ENCODE assay signal across 8 cellular contexts in the genomic region with DNA sequence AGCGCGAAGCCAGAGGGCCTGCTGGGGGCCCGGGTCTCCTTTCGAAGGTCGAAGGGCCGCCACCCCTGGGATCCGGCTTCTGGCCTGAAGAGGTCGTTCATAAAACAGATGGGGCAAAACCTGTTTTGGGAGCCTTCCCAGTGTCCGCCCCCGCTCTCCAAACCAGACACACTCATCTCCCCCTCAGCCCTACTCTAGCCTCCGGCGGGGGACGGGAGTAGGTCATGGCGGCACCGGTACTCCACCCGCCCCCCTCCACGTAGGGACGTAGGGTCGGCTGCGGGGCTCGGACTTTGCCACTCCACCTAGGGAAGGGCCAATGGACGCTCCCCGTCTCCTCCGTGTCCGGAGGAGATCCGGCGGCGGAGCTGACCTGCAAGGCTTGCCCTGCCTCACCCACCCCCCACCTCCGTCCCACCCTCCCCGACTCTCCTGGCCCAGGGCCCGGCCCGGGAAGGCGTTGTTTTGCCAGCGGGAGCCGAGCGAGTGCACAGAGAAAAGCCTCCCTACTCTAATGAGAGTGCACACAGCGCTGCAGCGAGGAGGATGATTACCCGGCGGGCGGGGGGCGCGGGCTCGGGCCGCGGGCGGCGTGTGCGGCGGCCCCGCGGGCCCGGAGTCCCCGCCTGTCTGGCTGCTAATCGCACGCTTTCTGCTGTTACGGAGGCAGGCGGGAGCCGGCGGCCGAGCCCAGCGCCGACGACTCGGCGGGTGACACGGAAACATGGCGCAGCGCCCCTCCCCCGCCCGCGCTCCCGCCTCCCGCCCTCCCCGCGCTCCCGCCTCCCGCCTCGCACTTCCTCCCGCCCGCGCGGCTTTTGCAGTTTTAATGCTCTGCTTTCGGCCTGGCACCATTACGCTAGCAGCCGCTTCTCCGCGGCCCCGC. TPM values are rescaled to one million over a fixed set of nuclear protein-coding genes. Genes with fewer than 3 reads are reported as not detected.
A peak's percentile ranks its signal among the peaks of the same experiment; 100 is the strongest.
DNase-seq lines count a peak whose midpoint lies in the region; ATAC-seq and TF ChIP-seq lines count a peak whose summit lies in the region.

No MANE protein-coding gene starts in this region.

- no peaks in the 10 kb centered on the region for H3K9me3 Mint-ChIP-seq in WTC11

- H3K9me3 ChIP-seq in liver (ENCODE audit: control insufficient read depth in 4 of 4, low read length in 3 of 4), result no peaks in the 10 kb centered on the region

- in situ Hi-C loops in GM13977 (cut with MboI; ENCODE audit: low pct_unique_long_range_greater_than_20kb, low sequenced_read_pairs, unreplicated experiment), result no loop called here

- H3K36me3 ChIP-seq in liver (ENCODE audit: control insufficient read depth in 4 of 4, insufficient read depth in 3 of 4, low read depth in 1 of 4, low read length in 3 of 4), result no peaks in the 10 kb centered on the region

- TF ChIP-seq CTCF in GM13977 (IDR thresholded peaks at IDR 0.05; ENCODE audit: extremely low read depth, insufficient read depth, missing control alignments), result no peak
- no peak for TF ChIP-seq CTCF in WTC11 (IDR thresholded peaks at IDR 0.05)
- no peak for TF ChIP-seq CTCF in liver (IDR thresholded peaks at IDR 0.05; ENCODE audit: low read depth, low read length, missing input control)

- H3K27me3 Mint-ChIP-seq in WTC11 (ENCODE audit: low read depth), result peaks cover 40% of the 10 kb centered on the region

- ATAC-seq in WTC11 (no peak), GM21825 (IDR thresholded peaks at IDR 0.05; ENCODE audit: unreplicated experiment) (no peak)

- peak overlapping the region; percentile 84 to 97 for H3K27ac ChIP-seq in liver (ENCODE audit: low read depth in 1 of 2, low read length in 2 of 2)

- no peaks in the 10 kb centered on the region for H3K27me3 ChIP-seq in liver (ENCODE audit: control insufficient read depth in 4 of 4, insufficient read depth in 4 of 4, low read length in 3 of 4)

- peaks cover 22% of the 10 kb centered on the region for H3K4me1 Mint-ChIP-seq in WTC11

- no peak for TF ChIP-seq RAD21 in liver (IDR thresholded peaks at IDR 0.05)

- H3K36me3 Mint-ChIP-seq in WTC11, result no peaks in the 10 kb centered on the region

- H3K27ac Mint-ChIP-seq in WTC11, result no peak overlapping the region; the same call in 1 of the 2 replicates

- DNase-seq in GM13977 (ENCODE audit: low spot score) (peak; percentile 78), NCI-H1417 treated with DMSO at 0.1 percent for 48 hours (lab: John Stamatoyannopoulos, UW) (peak; percentile 61), WTC11 (ENCODE audit: low spot score) (peak; percentile 57), cerebellum (ENCODE audit: low spot score) (peak; percentile 73), amniotic stem cell (lab: John Stamatoyannopoulos, UW) (no peak)
- peak; percentile 55 to 68 for DNase-seq in stimulated activated CD4-positive, alpha-beta T cell treated with anti-CD3 and anti-CD28 coated beads, Interleukin-4, amount 100 ng/mL, for 48 hours (ENCODE audit: low read depth in 2 of 2)

- H3K4me3 ChIP-seq in liver (ENCODE audit: low read depth in 1 of 3, low read length in 3 of 3), result peak overlapping the region; percentile 54 to 69 (median 67)

- peak overlapping the region; percentile 83 for H3K4me3 Mint-ChIP-seq in WTC11

- POLR2A ChIA-PET in WTC11 (lab: Charles Lee), result interaction anchor here (1.0 to 2.6 kb wide), 2 partner anchors 13 to 40 kb away, joined by 4 to 17 read pairs; no protein-coding TSS in a partner anchor

- peak overlapping the region; percentile 64 to 84 for H3K9ac ChIP-seq in liver (ENCODE audit: low read depth in 1 of 2, low read length in 2 of 2)

- WGBS in liver, result under 1% methylated on average over 89 of the region's 89 CpGs

- H3K4me1 ChIP-seq in liver (ENCODE audit: control insufficient read depth in 4 of 4, insufficient read depth in 4 of 4, low read length in 3 of 4), result peaks cover 7 to 42% (median 18%) of the 10 kb centered on the region in 4 donors

- CTCF ChIA-PET in WTC11 (lab: Charles Lee), result interaction anchor here (0.9 to 1.4 kb wide), 3 partner anchors 20 to 35 kb away, joined by 3 read pairs; no protein-coding TSS in a partner anchor

TF ChIP-seq in WTC11, 78 proteins besides CTCF, POLR2A, EP300 and RAD21 (continues in another document):
- TF ChIP-seq, protein P1, sequence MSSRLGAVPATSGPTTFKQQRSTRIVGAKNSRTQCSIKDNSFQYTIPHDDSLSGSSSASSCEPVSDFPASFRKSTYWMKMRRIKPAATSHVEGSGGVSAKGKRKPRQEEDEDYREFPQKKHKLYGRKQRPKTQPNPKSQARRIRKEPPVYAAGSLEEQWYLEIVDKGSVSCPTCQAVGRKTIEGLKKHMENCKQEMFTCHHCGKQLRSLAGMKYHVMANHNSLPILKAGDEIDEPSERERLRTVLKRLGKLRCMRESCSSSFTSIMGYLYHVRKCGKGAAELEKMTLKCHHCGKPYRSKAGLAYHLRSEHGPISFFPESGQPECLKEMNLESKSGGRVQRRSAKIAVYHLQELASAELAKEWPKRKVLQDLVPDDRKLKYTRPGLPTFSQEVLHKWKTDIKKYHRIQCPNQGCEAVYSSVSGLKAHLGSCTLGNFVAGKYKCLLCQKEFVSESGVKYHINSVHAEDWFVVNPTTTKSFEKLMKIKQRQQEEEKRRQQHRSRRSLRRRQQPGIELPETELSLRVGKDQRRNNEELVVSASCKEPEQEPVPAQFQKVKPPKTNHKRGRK (CRISPR knock-in tag; IDR thresholded peaks at IDR 0.05; ENCODE audit: borderline replicate concordance), result no peak
- TF ChIP-seq, protein P2, sequence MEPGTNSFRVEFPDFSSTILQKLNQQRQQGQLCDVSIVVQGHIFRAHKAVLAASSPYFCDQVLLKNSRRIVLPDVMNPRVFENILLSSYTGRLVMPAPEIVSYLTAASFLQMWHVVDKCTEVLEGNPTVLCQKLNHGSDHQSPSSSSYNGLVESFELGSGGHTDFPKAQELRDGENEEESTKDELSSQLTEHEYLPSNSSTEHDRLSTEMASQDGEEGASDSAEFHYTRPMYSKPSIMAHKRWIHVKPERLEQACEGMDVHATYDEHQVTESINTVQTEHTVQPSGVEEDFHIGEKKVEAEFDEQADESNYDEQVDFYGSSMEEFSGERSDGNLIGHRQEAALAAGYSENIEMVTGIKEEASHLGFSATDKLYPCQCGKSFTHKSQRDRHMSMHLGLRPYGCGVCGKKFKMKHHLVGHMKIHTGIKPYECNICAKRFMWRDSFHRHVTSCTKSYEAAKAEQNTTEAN (CRISPR knock-in tag; IDR thresholded peaks at IDR 0.05), result no peak
- no peak for TF ChIP-seq RORB (CRISPR knock-in tag; IDR thresholded peaks at IDR 0.05)
- TF ChIP-seq JAZF1 (CRISPR knock-in tag; IDR thresholded peaks at IDR 0.05), result no peak
- TF ChIP-seq SMAD4 (CRISPR knock-in tag; IDR thresholded peaks at IDR 0.05), result no peak
- TF ChIP-seq EMX1 (CRISPR knock-in tag; IDR thresholded peaks at IDR 0.05), result no peak
- TF ChIP-seq MXD4 (CRISPR knock-in tag; IDR thresholded peaks at IDR 0.05; ENCODE audit: borderline replicate concordance), result no peak

TF ChIP-seq in liver, 16 proteins besides CTCF, POLR2A, EP300 and RAD21:
- TF ChIP-seq FOXA2 (IDR thresholded peaks at IDR 0.05) (no peak), HNF4A (conservative IDR thresholded peaks at IDR 0.05) (peak in 1 of 2 donors; percentile 17), SP1 (IDR thresholded peaks at IDR 0.05) (no peak), RXRA (IDR thresholded peaks at IDR 0.05) (no peak), EGR1 (IDR thresholded peaks at IDR 0.05; ENCODE audit: low read depth in 2 of 2) (peak in 1 of 2 donors; percentile 56), FOXA1 (IDR thresholded peaks at IDR 0.05) (no peak), HNF4G (IDR thresholded peaks at IDR 0.05) (no peak)
- TF ChIP-seq, protein P3, sequence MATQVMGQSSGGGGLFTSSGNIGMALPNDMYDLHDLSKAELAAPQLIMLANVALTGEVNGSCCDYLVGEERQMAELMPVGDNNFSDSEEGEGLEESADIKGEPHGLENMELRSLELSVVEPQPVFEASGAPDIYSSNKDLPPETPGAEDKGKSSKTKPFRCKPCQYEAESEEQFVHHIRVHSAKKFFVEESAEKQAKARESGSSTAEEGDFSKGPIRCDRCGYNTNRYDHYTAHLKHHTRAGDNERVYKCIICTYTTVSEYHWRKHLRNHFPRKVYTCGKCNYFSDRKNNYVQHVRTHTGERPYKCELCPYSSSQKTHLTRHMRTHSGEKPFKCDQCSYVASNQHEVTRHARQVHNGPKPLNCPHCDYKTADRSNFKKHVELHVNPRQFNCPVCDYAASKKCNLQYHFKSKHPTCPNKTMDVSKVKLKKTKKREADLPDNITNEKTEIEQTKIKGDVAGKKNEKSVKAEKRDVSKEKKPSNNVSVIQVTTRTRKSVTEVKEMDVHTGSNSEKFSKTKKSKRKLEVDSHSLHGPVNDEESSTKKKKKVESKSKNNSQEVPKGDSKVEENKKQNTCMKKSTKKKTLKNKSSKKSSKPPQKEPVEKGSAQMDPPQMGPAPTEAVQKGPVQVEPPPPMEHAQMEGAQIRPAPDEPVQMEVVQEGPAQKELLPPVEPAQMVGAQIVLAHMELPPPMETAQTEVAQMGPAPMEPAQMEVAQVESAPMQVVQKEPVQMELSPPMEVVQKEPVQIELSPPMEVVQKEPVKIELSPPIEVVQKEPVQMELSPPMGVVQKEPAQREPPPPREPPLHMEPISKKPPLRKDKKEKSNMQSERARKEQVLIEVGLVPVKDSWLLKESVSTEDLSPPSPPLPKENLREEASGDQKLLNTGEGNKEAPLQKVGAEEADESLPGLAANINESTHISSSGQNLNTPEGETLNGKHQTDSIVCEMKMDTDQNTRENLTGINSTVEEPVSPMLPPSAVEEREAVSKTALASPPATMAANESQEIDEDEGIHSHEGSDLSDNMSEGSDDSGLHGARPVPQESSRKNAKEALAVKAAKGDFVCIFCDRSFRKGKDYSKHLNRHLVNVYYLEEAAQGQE (IDR thresholded peaks at IDR 0.05), result no peak

RNA-seq across cellular contexts. Expression of a gene that starts 8.3 kb away (rescaled TPM):
- total RNA-seq in WTC11 (2021) (41.1 to 44.5 TPM (median 43.1 TPM) in 3 replicates), cerebellum (23.5 TPM), liver (10 to 100 TPM; 15.1 to 23.0 TPM)
- polyA plus RNA-seq in liver, result 1 to 10 TPM; 5.6 to 6.8 TPM
